In the genomic region with DNA sequence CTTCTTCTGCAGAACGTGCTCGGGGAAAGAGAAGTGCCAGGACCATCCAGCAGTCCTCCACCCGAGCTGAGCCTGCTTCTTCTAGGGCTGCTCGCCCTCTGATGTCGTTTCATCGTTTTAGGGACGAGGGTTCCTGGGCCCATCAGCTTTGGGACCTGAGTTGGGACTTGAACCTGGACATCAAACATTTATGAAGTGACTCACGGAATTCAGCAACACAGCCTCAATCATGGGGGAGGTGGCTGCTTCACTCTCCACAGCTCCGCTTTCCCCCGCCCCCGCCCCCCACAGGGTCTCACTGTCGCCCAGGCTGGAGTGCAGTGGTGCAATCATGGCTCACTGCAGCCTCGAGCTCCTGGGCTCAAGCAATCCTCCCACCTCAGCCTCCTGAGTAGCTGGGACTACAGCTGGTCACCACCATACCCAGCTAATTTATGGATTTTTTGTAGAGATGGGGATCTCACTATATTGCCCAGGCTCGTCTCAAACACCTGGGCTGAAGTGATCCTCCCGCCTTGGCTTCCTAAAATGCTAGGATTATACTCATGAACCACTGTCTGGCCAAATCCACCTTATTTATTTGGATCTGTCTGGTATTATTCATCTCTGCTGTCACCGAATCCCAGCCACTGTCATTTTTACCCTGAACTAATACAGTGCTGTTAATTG, we compare ENCODE assay signal across 1 cellular context.
TF ChIP-seq lines count a peak whose summit lies in the region.

No MANE protein-coding gene starts in this region.

TF ChIP-seq in HEK293, 187 proteins besides CTCF, POLR2A, EP300 and RAD21 (continued from another document and continues in another):
- peak; percentile 33; the same call in 1 of the 2 replicates for TF ChIP-seq ZNF341 (tag by site-specific recombination; IDR thresholded peaks at IDR 0.05; ENCODE audit: low read depth)
- no peak for TF ChIP-seq EGR2 (tag by site-specific recombination; IDR thresholded peaks at IDR 0.05; ENCODE audit: low read depth)
- no peak for TF ChIP-seq ZNF624 (tag by site-specific recombination; IDR thresholded peaks at IDR 0.05)
- no peak for TF ChIP-seq ZNF707 (tag by site-specific recombination; IDR thresholded peaks at IDR 0.05)
- peak; percentile 88 for TF ChIP-seq ZBTB17 (tag by site-specific recombination; IDR thresholded peaks at IDR 0.05)
- TF ChIP-seq GLIS1 (tag by site-specific recombination; IDR thresholded peaks at IDR 0.05): peak; percentile 92
- no peak for TF ChIP-seq MEIS1 (CRISPR knock-in tag; IDR thresholded peaks at IDR 0.05; ENCODE audit: borderline replicate concordance)
- no peak for TF ChIP-seq ZNF544 (tag by site-specific recombination; IDR thresholded peaks at IDR 0.05)
- no peak for TF ChIP-seq ZNF23 (tag by site-specific recombination; IDR thresholded peaks at IDR 0.05; ENCODE audit: borderline replicate concordance)
- peak; percentile 63 for TF ChIP-seq PRDM1 (tag by site-specific recombination; IDR thresholded peaks at IDR 0.05)
- 0 out of 2 replicates have a peak, but pooled peaks have one; percentile 42 for TF ChIP-seq ZEB2 (tag by site-specific recombination; IDR thresholded peaks at IDR 0.05)
- no peak for TF ChIP-seq GLI2 (tag by site-specific recombination; IDR thresholded peaks at IDR 0.05; ENCODE audit: borderline replicate concordance, low read depth)
- no peak for TF ChIP-seq ZNF626 (tag by site-specific recombination; IDR thresholded peaks at IDR 0.05)
- no peak; the same call in 1 of the 2 replicates for TF ChIP-seq ZNF548 (tag by site-specific recombination; IDR thresholded peaks at IDR 0.05)
- TF ChIP-seq TRIM28 (IDR thresholded peaks at IDR 0.05; ENCODE audit: borderline replicate concordance, low read length): no peak
- no peak for TF ChIP-seq HOXC10 (CRISPR knock-in tag; IDR thresholded peaks at IDR 0.05)
- TF ChIP-seq ZNF654 (tag by site-specific recombination; IDR thresholded peaks at IDR 0.05; ENCODE audit: low read depth): no peak
- no peak for TF ChIP-seq ZNF24 (tag by site-specific recombination; IDR thresholded peaks at IDR 0.05)
- TF ChIP-seq, protein P1, sequence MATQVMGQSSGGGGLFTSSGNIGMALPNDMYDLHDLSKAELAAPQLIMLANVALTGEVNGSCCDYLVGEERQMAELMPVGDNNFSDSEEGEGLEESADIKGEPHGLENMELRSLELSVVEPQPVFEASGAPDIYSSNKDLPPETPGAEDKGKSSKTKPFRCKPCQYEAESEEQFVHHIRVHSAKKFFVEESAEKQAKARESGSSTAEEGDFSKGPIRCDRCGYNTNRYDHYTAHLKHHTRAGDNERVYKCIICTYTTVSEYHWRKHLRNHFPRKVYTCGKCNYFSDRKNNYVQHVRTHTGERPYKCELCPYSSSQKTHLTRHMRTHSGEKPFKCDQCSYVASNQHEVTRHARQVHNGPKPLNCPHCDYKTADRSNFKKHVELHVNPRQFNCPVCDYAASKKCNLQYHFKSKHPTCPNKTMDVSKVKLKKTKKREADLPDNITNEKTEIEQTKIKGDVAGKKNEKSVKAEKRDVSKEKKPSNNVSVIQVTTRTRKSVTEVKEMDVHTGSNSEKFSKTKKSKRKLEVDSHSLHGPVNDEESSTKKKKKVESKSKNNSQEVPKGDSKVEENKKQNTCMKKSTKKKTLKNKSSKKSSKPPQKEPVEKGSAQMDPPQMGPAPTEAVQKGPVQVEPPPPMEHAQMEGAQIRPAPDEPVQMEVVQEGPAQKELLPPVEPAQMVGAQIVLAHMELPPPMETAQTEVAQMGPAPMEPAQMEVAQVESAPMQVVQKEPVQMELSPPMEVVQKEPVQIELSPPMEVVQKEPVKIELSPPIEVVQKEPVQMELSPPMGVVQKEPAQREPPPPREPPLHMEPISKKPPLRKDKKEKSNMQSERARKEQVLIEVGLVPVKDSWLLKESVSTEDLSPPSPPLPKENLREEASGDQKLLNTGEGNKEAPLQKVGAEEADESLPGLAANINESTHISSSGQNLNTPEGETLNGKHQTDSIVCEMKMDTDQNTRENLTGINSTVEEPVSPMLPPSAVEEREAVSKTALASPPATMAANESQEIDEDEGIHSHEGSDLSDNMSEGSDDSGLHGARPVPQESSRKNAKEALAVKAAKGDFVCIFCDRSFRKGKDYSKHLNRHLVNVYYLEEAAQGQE (tag by site-specific recombination; IDR thresholded peaks at IDR 0.05): no peak
- TF ChIP-seq ZNF473 (tag by site-specific recombination; IDR thresholded peaks at IDR 0.05): no peak
- TF ChIP-seq ZNF658 (tag by site-specific recombination; IDR thresholded peaks at IDR 0.05): no peak
- TF ChIP-seq ZNF843 (tag by site-specific recombination; IDR thresholded peaks at IDR 0.05): no peak
- no peak for TF ChIP-seq ZNF155 (tag by site-specific recombination; IDR thresholded peaks at IDR 0.05)
- TF ChIP-seq, protein P2, sequence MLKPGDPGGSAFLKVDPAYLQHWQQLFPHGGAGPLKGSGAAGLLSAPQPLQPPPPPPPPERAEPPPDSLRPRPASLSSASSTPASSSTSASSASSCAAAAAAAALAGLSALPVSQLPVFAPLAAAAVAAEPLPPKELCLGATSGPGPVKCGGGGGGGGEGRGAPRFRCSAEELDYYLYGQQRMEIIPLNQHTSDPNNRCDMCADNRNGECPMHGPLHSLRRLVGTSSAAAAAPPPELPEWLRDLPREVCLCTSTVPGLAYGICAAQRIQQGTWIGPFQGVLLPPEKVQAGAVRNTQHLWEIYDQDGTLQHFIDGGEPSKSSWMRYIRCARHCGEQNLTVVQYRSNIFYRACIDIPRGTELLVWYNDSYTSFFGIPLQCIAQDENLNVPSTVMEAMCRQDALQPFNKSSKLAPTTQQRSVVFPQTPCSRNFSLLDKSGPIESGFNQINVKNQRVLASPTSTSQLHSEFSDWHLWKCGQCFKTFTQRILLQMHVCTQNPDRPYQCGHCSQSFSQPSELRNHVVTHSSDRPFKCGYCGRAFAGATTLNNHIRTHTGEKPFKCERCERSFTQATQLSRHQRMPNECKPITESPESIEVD (tag by site-specific recombination; IDR thresholded peaks at IDR 0.05): no peak
- 0 out of 2 replicates have a peak, but pooled peaks have one; percentile 42 for TF ChIP-seq ZNF184 (tag by site-specific recombination; IDR thresholded peaks at IDR 0.05)
- TF ChIP-seq ZBTB8A (tag by site-specific recombination; IDR thresholded peaks at IDR 0.05): peak; percentile 56; the same call in 1 of the 2 replicates
- TF ChIP-seq ZNF274 (IDR thresholded peaks at IDR 0.05; ENCODE audit: low read length): no peak
- no peak for TF ChIP-seq ZNF274 (tag by site-specific recombination; IDR thresholded peaks at IDR 0.05; ENCODE audit: borderline replicate concordance)
- no peak for TF ChIP-seq ZSCAN16 (tag by site-specific recombination; IDR thresholded peaks at IDR 0.05)
- TF ChIP-seq, protein P3, sequence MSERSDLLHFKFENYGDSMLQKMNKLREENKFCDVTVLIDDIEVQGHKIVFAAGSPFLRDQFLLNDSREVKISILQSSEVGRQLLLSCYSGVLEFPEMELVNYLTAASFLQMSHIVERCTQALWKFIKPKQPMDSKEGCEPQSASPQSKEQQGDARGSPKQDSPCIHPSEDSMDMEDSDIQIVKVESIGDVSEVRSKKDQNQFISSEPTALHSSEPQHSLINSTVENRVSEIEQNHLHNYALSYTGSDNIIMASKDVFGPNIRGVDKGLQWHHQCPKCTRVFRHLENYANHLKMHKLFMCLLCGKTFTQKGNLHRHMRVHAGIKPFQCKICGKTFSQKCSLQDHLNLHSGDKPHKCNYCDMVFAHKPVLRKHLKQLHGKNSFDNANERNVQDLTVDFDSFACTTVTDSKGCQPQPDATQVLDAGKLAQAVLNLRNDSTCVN (tag by site-specific recombination; optimal IDR thresholded peaks at IDR 0.05): no peak
- TF ChIP-seq, protein P4, sequence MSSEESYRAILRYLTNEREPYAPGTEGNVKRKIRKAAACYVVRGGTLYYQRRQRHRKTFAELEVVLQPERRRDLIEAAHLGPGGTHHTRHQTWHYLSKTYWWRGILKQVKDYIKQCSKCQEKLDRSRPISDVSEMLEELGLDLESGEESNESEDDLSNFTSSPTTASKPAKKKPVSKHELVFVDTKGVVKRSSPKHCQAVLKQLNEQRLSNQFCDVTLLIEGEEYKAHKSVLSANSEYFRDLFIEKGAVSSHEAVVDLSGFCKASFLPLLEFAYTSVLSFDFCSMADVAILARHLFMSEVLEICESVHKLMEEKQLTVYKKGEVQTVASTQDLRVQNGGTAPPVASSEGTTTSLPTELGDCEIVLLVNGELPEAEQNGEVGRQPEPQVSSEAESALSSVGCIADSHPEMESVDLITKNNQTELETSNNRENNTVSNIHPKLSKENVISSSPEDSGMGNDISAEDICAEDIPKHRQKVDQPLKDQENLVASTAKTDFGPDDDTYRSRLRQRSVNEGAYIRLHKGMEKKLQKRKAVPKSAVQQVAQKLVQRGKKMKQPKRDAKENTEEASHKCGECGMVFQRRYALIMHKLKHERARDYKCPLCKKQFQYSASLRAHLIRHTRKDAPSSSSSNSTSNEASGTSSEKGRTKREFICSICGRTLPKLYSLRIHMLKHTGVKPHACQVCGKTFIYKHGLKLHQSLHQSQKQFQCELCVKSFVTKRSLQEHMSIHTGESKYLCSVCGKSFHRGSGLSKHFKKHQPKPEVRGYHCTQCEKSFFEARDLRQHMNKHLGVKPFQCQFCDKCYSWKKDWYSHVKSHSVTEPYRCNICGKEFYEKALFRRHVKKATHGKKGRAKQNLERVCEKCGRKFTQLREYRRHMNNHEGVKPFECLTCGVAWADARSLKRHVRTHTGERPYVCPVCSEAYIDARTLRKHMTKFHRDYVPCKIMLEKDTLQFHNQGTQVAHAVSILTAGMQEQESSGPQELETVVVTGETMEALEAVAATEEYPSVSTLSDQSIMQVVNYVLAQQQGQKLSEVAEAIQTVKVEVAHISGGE (tag by site-specific recombination; conservative IDR thresholded peaks at IDR 0.05; ENCODE audit: low read depth): no peak
- TF ChIP-seq, protein P5, sequence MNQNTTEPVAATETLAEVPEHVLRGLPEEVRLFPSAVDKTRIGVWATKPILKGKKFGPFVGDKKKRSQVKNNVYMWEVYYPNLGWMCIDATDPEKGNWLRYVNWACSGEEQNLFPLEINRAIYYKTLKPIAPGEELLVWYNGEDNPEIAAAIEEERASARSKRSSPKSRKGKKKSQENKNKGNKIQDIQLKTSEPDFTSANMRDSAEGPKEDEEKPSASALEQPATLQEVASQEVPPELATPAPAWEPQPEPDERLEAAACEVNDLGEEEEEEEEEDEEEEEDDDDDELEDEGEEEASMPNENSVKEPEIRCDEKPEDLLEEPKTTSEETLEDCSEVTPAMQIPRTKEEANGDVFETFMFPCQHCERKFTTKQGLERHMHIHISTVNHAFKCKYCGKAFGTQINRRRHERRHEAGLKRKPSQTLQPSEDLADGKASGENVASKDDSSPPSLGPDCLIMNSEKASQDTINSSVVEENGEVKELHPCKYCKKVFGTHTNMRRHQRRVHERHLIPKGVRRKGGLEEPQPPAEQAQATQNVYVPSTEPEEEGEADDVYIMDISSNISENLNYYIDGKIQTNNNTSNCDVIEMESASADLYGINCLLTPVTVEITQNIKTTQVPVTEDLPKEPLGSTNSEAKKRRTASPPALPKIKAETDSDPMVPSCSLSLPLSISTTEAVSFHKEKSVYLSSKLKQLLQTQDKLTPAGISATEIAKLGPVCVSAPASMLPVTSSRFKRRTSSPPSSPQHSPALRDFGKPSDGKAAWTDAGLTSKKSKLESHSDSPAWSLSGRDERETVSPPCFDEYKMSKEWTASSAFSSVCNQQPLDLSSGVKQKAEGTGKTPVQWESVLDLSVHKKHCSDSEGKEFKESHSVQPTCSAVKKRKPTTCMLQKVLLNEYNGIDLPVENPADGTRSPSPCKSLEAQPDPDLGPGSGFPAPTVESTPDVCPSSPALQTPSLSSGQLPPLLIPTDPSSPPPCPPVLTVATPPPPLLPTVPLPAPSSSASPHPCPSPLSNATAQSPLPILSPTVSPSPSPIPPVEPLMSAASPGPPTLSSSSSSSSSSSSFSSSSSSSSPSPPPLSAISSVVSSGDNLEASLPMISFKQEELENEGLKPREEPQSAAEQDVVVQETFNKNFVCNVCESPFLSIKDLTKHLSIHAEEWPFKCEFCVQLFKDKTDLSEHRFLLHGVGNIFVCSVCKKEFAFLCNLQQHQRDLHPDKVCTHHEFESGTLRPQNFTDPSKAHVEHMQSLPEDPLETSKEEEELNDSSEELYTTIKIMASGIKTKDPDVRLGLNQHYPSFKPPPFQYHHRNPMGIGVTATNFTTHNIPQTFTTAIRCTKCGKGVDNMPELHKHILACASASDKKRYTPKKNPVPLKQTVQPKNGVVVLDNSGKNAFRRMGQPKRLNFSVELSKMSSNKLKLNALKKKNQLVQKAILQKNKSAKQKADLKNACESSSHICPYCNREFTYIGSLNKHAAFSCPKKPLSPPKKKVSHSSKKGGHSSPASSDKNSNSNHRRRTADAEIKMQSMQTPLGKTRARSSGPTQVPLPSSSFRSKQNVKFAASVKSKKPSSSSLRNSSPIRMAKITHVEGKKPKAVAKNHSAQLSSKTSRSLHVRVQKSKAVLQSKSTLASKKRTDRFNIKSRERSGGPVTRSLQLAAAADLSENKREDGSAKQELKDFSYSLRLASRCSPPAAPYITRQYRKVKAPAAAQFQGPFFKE (tag by site-specific recombination; IDR thresholded peaks at IDR 0.05; ENCODE audit: borderline replicate concordance): no peak
- no peak for TF ChIP-seq ZNF561 (tag by site-specific recombination; IDR thresholded peaks at IDR 0.05; ENCODE audit: borderline replicate concordance)
- TF ChIP-seq, protein P6, sequence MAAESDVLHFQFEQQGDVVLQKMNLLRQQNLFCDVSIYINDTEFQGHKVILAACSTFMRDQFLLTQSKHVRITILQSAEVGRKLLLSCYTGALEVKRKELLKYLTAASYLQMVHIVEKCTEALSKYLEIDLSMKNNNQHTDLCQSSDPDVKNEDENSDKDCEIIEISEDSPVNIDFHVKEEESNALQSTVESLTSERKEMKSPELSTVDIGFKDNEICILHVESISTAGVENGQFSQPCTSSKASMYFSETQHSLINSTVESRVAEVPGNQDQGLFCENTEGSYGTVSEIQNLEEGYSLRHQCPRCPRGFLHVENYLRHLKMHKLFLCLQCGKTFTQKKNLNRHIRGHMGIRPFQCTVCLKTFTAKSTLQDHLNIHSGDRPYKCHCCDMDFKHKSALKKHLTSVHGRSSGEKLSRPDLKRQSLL (tag by site-specific recombination; IDR thresholded peaks at IDR 0.05): peak; percentile 72; the same call in 1 of the 2 replicates
- TF ChIP-seq ZNF747 (tag by site-specific recombination; IDR thresholded peaks at IDR 0.05): no peak
- no peak for TF ChIP-seq TCF7L2 (IDR thresholded peaks at IDR 0.05; ENCODE audit: borderline replicate concordance, low read depth, low read length)
- no peak for TF ChIP-seq ZNF623 (tag by site-specific recombination; IDR thresholded peaks at IDR 0.05)
- no peak for TF ChIP-seq ZNF776 (tag by site-specific recombination; IDR thresholded peaks at IDR 0.05; ENCODE audit: borderline replicate concordance)
- TF ChIP-seq, protein P7, sequence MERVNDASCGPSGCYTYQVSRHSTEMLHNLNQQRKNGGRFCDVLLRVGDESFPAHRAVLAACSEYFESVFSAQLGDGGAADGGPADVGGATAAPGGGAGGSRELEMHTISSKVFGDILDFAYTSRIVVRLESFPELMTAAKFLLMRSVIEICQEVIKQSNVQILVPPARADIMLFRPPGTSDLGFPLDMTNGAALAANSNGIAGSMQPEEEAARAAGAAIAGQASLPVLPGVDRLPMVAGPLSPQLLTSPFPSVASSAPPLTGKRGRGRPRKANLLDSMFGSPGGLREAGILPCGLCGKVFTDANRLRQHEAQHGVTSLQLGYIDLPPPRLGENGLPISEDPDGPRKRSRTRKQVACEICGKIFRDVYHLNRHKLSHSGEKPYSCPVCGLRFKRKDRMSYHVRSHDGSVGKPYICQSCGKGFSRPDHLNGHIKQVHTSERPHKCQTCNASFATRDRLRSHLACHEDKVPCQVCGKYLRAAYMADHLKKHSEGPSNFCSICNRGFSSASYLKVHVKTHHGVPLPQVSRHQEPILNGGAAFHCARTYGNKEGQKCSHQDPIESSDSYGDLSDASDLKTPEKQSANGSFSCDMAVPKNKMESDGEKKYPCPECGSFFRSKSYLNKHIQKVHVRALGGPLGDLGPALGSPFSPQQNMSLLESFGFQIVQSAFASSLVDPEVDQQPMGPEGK (tag by site-specific recombination; IDR thresholded peaks at IDR 0.05): peak; percentile 70; the same call in 1 of the 2 replicates
- TF ChIP-seq ZIC2 (tag by site-specific recombination; IDR thresholded peaks at IDR 0.05): peak; percentile 76
- no peak for TF ChIP-seq ZNF670 (tag by site-specific recombination; IDR thresholded peaks at IDR 0.05; ENCODE audit: low read depth)
